Comparison of ENCODE assay signal across 1 cellular context in the genomic region with DNA sequence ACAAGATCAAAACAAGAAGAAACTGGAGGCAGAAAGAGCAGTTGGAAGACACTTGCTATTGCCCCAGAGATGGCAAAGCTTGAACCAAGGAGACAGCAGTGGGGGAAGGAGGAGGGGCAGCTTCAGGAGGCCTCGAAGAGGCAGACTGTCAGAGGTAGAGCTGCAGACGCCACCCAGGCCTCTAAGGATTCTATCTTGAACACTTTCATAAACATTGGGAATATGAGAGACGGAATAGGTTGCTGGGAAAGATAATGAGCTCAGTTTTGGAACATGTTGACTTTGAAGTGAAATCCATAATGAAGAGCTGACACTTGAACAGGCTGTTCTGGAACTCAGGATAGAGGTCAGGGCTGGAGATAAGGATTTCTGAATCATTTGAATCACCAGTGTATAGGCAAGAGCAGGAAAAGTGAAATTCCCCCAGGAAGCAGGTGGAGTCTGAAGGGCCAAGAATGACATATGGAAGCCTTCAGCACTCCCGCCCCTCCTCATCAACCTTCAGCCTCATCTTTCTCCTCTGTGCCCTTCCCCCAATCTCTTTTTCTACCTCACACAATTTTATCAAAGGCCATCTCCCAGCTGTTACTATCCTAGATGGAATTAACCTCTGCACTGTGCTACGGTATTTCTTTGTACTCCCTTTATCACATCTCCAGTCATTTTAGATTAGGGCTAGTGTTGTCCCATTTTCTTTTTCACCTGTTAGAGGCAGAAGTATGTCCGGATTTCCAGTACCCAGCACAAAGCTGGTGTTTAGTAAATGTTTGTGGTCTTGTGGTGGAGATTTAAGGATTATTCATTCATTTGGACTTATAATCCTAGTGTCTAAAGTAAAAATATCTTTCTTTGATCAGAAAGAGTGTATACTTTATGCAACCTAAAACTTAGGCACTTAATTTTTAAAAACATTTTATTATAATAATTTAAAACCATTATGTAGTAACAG.
TF ChIP-seq lines count a peak whose summit lies in the region.

No MANE protein-coding gene starts in this region.

TF ChIP-seq in GM23338, 12 proteins besides CTCF, POLR2A, EP300 and RAD21 (continued from another document):
- TF ChIP-seq, protein P1, sequence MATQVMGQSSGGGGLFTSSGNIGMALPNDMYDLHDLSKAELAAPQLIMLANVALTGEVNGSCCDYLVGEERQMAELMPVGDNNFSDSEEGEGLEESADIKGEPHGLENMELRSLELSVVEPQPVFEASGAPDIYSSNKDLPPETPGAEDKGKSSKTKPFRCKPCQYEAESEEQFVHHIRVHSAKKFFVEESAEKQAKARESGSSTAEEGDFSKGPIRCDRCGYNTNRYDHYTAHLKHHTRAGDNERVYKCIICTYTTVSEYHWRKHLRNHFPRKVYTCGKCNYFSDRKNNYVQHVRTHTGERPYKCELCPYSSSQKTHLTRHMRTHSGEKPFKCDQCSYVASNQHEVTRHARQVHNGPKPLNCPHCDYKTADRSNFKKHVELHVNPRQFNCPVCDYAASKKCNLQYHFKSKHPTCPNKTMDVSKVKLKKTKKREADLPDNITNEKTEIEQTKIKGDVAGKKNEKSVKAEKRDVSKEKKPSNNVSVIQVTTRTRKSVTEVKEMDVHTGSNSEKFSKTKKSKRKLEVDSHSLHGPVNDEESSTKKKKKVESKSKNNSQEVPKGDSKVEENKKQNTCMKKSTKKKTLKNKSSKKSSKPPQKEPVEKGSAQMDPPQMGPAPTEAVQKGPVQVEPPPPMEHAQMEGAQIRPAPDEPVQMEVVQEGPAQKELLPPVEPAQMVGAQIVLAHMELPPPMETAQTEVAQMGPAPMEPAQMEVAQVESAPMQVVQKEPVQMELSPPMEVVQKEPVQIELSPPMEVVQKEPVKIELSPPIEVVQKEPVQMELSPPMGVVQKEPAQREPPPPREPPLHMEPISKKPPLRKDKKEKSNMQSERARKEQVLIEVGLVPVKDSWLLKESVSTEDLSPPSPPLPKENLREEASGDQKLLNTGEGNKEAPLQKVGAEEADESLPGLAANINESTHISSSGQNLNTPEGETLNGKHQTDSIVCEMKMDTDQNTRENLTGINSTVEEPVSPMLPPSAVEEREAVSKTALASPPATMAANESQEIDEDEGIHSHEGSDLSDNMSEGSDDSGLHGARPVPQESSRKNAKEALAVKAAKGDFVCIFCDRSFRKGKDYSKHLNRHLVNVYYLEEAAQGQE (IDR thresholded peaks at IDR 0.05; ENCODE audit: unreplicated experiment), result no peak
